ENCODE assay signal across 1 cellular context in genomic region chrX:115425359-115425758, GRCh38.
TF ChIP-seq lines count a peak whose summit lies in the region.

No MANE protein-coding gene starts in this region.

TF ChIP-seq in HepG2, 621 proteins besides CTCF, POLR2A, EP300 and RAD21 (continued from another document):
- TF ChIP-seq, protein P1, sequence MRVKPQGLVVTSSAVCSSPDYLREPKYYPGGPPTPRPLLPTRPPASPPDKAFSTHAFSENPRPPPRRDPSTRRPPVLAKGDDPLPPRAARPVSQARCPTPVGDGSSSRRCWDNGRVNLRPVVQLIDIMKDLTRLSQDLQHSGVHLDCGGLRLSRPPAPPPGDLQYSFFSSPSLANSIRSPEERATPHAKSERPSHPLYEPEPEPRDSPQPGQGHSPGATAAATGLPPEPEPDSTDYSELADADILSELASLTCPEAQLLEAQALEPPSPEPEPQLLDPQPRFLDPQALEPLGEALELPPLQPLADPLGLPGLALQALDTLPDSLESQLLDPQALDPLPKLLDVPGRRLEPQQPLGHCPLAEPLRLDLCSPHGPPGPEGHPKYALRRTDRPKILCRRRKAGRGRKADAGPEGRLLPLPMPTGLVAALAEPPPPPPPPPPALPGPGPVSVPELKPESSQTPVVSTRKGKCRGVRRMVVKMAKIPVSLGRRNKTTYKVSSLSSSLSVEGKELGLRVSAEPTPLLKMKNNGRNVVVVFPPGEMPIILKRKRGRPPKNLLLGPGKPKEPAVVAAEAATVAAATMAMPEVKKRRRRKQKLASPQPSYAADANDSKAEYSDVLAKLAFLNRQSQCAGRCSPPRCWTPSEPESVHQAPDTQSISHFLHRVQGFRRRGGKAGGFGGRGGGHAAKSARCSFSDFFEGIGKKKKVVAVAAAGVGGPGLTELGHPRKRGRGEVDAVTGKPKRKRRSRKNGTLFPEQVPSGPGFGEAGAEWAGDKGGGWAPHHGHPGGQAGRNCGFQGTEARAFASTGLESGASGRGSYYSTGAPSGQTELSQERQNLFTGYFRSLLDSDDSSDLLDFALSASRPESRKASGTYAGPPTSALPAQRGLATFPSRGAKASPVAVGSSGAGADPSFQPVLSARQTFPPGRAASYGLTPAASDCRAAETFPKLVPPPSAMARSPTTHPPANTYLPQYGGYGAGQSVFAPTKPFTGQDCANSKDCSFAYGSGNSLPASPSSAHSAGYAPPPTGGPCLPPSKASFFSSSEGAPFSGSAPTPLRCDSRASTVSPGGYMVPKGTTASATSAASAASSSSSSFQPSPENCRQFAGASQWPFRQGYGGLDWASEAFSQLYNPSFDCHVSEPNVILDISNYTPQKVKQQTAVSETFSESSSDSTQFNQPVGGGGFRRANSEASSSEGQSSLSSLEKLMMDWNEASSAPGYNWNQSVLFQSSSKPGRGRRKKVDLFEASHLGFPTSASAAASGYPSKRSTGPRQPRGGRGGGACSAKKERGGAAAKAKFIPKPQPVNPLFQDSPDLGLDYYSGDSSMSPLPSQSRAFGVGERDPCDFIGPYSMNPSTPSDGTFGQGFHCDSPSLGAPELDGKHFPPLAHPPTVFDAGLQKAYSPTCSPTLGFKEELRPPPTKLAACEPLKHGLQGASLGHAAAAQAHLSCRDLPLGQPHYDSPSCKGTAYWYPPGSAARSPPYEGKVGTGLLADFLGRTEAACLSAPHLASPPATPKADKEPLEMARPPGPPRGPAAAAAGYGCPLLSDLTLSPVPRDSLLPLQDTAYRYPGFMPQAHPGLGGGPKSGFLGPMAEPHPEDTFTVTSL (CRISPR knock-in tag; IDR thresholded peaks at IDR 0.05; ENCODE audit: borderline replicate concordance), result no peak
- TF ChIP-seq ERF (CRISPR knock-in tag; IDR thresholded peaks at IDR 0.05) (no peak), ZSCAN30 (CRISPR knock-in tag; IDR thresholded peaks at IDR 0.05) (no peak), ZNF891 (CRISPR knock-in tag; IDR thresholded peaks at IDR 0.05) (no peak), ZNF724P (CRISPR knock-in tag; IDR thresholded peaks at IDR 0.05; ENCODE audit: borderline replicate concordance) (no peak), ZNF564 (CRISPR knock-in tag; IDR thresholded peaks at IDR 0.05) (no peak)
- TF ChIP-seq, protein P2, sequence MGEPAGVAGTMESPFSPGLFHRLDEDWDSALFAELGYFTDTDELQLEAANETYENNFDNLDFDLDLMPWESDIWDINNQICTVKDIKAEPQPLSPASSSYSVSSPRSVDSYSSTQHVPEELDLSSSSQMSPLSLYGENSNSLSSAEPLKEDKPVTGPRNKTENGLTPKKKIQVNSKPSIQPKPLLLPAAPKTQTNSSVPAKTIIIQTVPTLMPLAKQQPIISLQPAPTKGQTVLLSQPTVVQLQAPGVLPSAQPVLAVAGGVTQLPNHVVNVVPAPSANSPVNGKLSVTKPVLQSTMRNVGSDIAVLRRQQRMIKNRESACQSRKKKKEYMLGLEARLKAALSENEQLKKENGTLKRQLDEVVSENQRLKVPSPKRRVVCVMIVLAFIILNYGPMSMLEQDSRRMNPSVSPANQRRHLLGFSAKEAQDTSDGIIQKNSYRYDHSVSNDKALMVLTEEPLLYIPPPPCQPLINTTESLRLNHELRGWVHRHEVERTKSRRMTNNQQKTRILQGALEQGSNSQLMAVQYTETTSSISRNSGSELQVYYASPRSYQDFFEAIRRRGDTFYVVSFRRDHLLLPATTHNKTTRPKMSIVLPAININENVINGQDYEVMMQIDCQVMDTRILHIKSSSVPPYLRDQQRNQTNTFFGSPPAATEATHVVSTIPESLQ (CRISPR knock-in tag; conservative IDR thresholded peaks at IDR 0.05), result no peak
- TF ChIP-seq, protein P3, sequence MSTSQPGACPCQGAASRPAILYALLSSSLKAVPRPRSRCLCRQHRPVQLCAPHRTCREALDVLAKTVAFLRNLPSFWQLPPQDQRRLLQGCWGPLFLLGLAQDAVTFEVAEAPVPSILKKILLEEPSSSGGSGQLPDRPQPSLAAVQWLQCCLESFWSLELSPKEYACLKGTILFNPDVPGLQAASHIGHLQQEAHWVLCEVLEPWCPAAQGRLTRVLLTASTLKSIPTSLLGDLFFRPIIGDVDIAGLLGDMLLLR (CRISPR knock-in tag; IDR thresholded peaks at IDR 0.05), result no peak
- TF ChIP-seq, protein P4, sequence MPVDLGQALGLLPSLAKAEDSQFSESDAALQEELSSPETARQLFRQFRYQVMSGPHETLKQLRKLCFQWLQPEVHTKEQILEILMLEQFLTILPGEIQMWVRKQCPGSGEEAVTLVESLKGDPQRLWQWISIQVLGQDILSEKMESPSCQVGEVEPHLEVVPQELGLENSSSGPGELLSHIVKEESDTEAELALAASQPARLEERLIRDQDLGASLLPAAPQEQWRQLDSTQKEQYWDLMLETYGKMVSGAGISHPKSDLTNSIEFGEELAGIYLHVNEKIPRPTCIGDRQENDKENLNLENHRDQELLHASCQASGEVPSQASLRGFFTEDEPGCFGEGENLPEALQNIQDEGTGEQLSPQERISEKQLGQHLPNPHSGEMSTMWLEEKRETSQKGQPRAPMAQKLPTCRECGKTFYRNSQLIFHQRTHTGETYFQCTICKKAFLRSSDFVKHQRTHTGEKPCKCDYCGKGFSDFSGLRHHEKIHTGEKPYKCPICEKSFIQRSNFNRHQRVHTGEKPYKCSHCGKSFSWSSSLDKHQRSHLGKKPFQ (CRISPR knock-in tag; IDR thresholded peaks at IDR 0.05; ENCODE audit: insufficient replicate concordance), result no peak
